ENCODE assay signal across 9 cellular contexts in the genomic region with DNA sequence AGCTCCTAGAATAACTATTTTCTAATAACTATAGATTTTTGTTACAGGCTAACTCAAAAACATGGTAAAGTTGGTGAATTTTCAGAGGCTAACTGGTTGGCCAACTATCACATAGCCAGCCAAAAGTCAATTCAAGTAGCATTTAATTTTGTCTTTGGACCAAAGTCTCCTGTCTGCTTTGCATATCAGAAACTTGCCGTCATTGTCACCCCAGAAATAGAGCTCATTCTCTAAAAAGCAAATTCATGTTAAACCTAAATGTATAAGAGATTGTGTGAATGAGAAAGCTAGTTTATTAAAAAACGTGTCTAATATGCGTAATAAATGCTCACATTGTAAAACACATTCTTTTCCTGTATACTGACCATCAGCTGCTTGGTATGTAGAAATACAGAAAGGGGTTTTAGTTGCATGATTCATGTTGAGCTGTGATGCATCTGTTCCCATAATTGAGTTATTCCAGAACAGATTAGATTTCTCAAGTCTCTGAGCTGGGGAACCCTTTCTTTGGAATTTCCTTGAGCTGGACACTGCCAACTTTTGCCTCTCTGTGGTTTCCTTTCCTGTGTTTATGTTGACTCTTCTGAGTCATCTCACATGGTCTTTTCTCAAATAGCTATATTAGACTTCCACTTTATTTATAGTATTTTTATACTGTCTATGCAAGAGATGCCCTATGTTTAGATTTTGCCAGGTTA. TPM values are rescaled to one million over a fixed set of nuclear protein-coding genes. Genes with fewer than 3 reads are reported as not detected.
DNase-seq lines count a peak whose midpoint lies in the region; ATAC-seq and TF ChIP-seq lines count a peak whose summit lies in the region.
"Had no signal": no experiment of that assay in that cellular context is flagged by ENCODE, and none has a peak within 500 bp of the region (broad histone marks: within the 10 kb centered on the region; RNA-seq: fewer than 3 reads in every experiment).

No MANE protein-coding gene starts in this region.

- DNase-seq in AG09319 (ENCODE audit: extremely low read depth, low read depth): peak; percentile 94
- peak; percentile 93 for DNase-seq in amniotic stem cell (lab: John Stamatoyannopoulos, UW)
- no peak for DNase-seq in left lobe of liver (ENCODE audit: low spot score)
- DNase-seq in NOMO-1 treated with dmso at 0.1 percent for 144 hours (lab: John Stamatoyannopoulos, UW; ENCODE audit: unreplicated experiment): no peak
- DNase-seq in activated T-cell treated with anti-CD3 and anti-CD28 coated beads, Interleukin-2, amount 50 U/mL, for 1 hour: no peak
- DNase-seq: NCI-H2227 treated with DMSO at 0.1 percent for 48 hours had no signal

- no peak for TF ChIP-seq CTCF in AG09319 (IDR thresholded peaks at IDR 0.05; ENCODE audit: low read depth, low read length)

- ATAC-seq in HG02678 (IDR thresholded peaks at IDR 0.05; ENCODE audit: unreplicated experiment): peak; percentile 44
- peak; percentile 39 for ATAC-seq in left lobe of liver
- ATAC-seq in HG03108 (IDR thresholded peaks at IDR 0.05; ENCODE audit: unreplicated experiment): no peak
- no peak for ATAC-seq in GM18511 (IDR thresholded peaks at IDR 0.05; ENCODE audit: unreplicated experiment)

RNA-seq across cellular contexts. Expression of gene SRFBP1, which starts 7.3 kb away (rescaled TPM):
- total RNA-seq in left lobe of liver: 3.4 TPM

Comparison
In these comparisons a context has a peak if more than half of its experiments do, and no peak if none do; other contexts are left out.
1. DNase-seq: peak in AG09319 (single experiment) and amniotic stem cell (single experiment); none in left lobe of liver (single experiment), NOMO-1 treated with dmso at 0.1 percent for 144 hours (single experiment) and activated T-cell treated with anti-CD3 and anti-CD28 coated beads, Interleukin-2, amount 50 U/mL, for 1 hour (single experiment).
2. ATAC-seq: peak in HG02678 (single experiment) and left lobe of liver (single experiment); none in HG03108 (single experiment) and GM18511 (single experiment).